8 cellular contexts compared by ENCODE assay signal in the genomic region with DNA sequence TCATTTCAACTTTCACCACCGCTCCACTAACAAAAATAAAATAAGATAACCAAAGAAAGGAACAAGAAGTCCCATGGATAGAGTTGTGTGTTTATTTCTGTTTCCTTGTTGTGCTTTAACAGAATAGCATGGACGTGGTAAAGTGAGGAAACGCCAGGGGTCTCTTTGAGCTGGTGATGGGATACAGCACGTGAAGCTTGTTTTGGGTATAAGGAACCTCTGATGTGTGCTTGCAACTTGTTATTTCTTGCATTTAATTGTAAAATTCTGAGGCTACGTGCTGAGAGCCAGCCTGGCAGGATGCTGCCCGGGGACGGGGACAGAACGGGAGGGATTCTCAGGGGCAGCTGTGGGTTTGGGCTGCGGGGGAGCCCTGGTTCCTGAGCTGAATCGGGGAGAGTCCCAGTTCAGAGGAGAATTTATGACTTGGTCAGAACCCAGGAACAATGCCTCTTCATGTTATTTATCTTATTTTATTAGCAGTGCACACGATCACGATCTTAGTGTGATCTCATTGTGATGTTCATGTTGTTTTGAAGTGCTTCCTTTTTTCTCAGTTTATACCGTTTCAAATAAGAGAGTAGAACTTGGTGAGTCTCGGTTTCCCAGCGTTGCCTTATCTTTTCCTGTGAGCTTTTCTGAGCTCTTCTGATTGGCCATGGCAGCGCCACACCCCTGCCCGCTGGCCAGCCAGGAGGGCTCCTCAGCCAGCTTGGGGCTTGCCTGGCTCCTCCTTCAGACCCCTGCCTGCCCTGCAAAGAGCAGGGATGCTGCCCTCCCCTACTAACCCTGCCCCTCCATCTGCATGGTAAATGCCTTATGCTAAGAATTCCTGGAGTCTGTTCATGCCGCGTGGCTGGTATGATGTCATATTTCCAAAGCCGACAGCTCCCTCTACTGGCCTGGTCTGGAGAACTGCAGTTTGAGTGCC.
A peak's percentile ranks its signal among the peaks of the same experiment; 100 is the strongest.
DNase-seq lines count a peak whose midpoint lies in the region; ATAC-seq and TF ChIP-seq lines count a peak whose summit lies in the region.

No MANE protein-coding gene starts in this region.

- 9% methylated on average over 20 of the region's 20 CpGs for WGBS in thymus

- H3K36me3 ChIP-seq in thymus (ENCODE audit: control insufficient read depth, insufficient read depth): no peaks in the 10 kb centered on the region

- intact Hi-C loops in head of caudate nucleus (cut with DNase I): loop anchor here (2.0 to 10.0 kb wide), 2 partner anchors 173 to 343 kb away; no protein-coding TSS in a partner anchor

- peaks cover 29% of the 10 kb centered on the region for H3K4me1 Mint-ChIP-seq in activated naive CD8-positive, alpha-beta T cell (ENCODE audit: low read depth)
- H3K4me1 Mint-ChIP-seq in osteocyte (ENCODE audit: unreplicated experiment): peaks cover 13% of the 10 kb centered on the region

- H3K4me3 Mint-ChIP-seq in activated naive CD8-positive, alpha-beta T cell: peak overlapping the region; percentile 82
- H3K4me3 Mint-ChIP-seq in osteocyte (ENCODE audit: unreplicated experiment): peak overlapping the region; percentile 77

- no peaks in the 10 kb centered on the region for H3K27me3 Mint-ChIP-seq in activated naive CD8-positive, alpha-beta T cell
- H3K27me3 Mint-ChIP-seq in osteocyte (ENCODE audit: unreplicated experiment): peaks cover 8% of the 10 kb centered on the region

- no peak for TF ChIP-seq POLR2A in NB4 (IDR thresholded peaks at IDR 0.05; ENCODE audit: extremely low read depth, insufficient read length)

- TF ChIP-seq CTCF in GM12801 (IDR thresholded peaks at IDR 0.05; ENCODE audit: extremely low read depth, insufficient read length) (peak; percentile 51), NB4 (IDR thresholded peaks at IDR 0.05; ENCODE audit: low read depth, low read length) (peak; percentile 86), osteocyte (IDR thresholded peaks at IDR 0.05) (peak; percentile 94)

- no peaks in the 10 kb centered on the region for H3K4me1 ChIP-seq in thymus (ENCODE audit: control insufficient read depth, insufficient read depth, low read length)

- no peaks in the 10 kb centered on the region for H3K36me3 Mint-ChIP-seq in activated naive CD8-positive, alpha-beta T cell
- H3K36me3 Mint-ChIP-seq in osteocyte (ENCODE audit: unreplicated experiment): no peaks in the 10 kb centered on the region

- H3K27ac ChIP-seq in thymus (ENCODE audit: low read depth): no peak overlapping the region

- ATAC-seq in HG02588 (IDR thresholded peaks at IDR 0.05; ENCODE audit: unreplicated experiment) (peak; percentile 35), SK-N-SH treated with all-trans-retinoic acid at 6 μM for 48 hours (peak; percentile 100)

- no peaks in the 10 kb centered on the region for H3K9me3 Mint-ChIP-seq in activated naive CD8-positive, alpha-beta T cell (ENCODE audit: low read depth)
- H3K9me3 Mint-ChIP-seq in osteocyte (ENCODE audit: unreplicated experiment): no peaks in the 10 kb centered on the region

- H3K27ac Mint-ChIP-seq in activated naive CD8-positive, alpha-beta T cell: peak overlapping the region; percentile 34
- peak overlapping the region; percentile 78 for H3K27ac Mint-ChIP-seq in osteocyte (ENCODE audit: unreplicated experiment)

- H3K9me3 ChIP-seq in thymus (ENCODE audit: control insufficient read depth): no peaks in the 10 kb centered on the region

- no peaks in the 10 kb centered on the region for H3K27me3 ChIP-seq in thymus (ENCODE audit: control insufficient read depth, insufficient read depth)

- DNase-seq in NB4 (ENCODE audit: low read depth) (peak; percentile 99), head of caudate nucleus (peak; percentile 63 to 94 (median 87)), osteocyte (ENCODE audit: extremely low spot score, unreplicated experiment) (peak; percentile 95)

- H3K4me3 ChIP-seq in NB4 (ENCODE audit: low read depth, low read length) (peak overlapping the region; percentile 40), thymus (ENCODE audit: low read length) (peak overlapping the region; percentile 33)

TF ChIP-seq in SK-N-SH treated with all-trans-retinoic acid at 6 μM for 48 hours, 23 proteins besides CTCF, POLR2A, EP300 and RAD21 (continues in another document):
- TF ChIP-seq TCF4 (CRISPR knock-in tag; IDR thresholded peaks at IDR 0.05; ENCODE audit: borderline replicate concordance) (no peak), ZC3H10 (CRISPR knock-in tag; IDR thresholded peaks at IDR 0.05) (no peak), ISL1 (CRISPR knock-in tag; IDR thresholded peaks at IDR 0.05) (no peak), ZNF8 (CRISPR knock-in tag; IDR thresholded peaks at IDR 0.05) (no peak), TSHZ2 (CRISPR knock-in tag; IDR thresholded peaks at IDR 0.05) (no peak), ZNF565 (CRISPR knock-in tag; conservative IDR thresholded peaks at IDR 0.05; ENCODE audit: low read depth) (no peak), TOX (CRISPR knock-in tag; IDR thresholded peaks at IDR 0.05; ENCODE audit: borderline replicate concordance) (no peak), CSDC2 (CRISPR knock-in tag; IDR thresholded peaks at IDR 0.05) (no peak), SNAI2 (CRISPR knock-in tag; IDR thresholded peaks at IDR 0.05) (no peak), ZNF70 (CRISPR knock-in tag; IDR thresholded peaks at IDR 0.05) (no peak), ARNTL (CRISPR knock-in tag; IDR thresholded peaks at IDR 0.05; ENCODE audit: borderline replicate concordance, low read depth) (no peak), ESRRG (CRISPR knock-in tag; IDR thresholded peaks at IDR 0.05) (no peak), GLIS3 (CRISPR knock-in tag; IDR thresholded peaks at IDR 0.05) (no peak), PPARA (CRISPR knock-in tag; IDR thresholded peaks at IDR 0.05; ENCODE audit: borderline replicate concordance) (no peak), CSRNP3 (CRISPR knock-in tag; IDR thresholded peaks at IDR 0.05) (no peak)
- TF ChIP-seq, protein P1, sequence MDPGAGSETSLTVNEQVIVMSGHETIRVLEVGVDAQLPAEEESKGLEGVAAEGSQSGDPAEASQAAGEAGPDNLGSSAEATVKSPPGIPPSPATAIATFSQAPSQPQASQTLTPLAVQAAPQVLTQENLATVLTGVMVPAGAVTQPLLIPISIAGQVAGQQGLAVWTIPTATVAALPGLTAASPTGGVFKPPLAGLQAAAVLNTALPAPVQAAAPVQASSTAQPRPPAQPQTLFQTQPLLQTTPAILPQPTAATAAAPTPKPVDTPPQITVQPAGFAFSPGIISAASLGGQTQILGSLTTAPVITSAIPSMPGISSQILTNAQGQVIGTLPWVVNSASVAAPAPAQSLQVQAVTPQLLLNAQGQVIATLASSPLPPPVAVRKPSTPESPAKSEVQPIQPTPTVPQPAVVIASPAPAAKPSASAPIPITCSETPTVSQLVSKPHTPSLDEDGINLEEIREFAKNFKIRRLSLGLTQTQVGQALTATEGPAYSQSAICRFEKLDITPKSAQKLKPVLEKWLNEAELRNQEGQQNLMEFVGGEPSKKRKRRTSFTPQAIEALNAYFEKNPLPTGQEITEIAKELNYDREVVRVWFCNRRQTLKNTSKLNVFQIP (CRISPR knock-in tag; IDR thresholded peaks at IDR 0.05; ENCODE audit: borderline replicate concordance, low read depth): no peak
